In genomic region chr6:149494809-149495208, GRCh38 we compare ENCODE assay signal across 7 cellular contexts.
DNase-seq lines count a peak whose midpoint lies in the region; ATAC-seq lines count a peak whose summit lies in the region.

No MANE protein-coding gene starts in this region.

- DNase-seq in activated T-helper 9 cell treated with anti-CD3 and anti-CD28 coated beads, Interleukin-2, amount 50 U/mL, for 16 hours (ENCODE audit: low read depth) = peak; percentile 44
- DNase-seq in iris pigment epithelial cell (ENCODE audit: low read depth) = peak; percentile 46

- ATAC-seq in GM18520 (IDR thresholded peaks at IDR 0.05; ENCODE audit: unreplicated experiment) (peak; percentile 77), GM21423 (IDR thresholded peaks at IDR 0.05; ENCODE audit: unreplicated experiment) (peak; percentile 63), HG02943 (IDR thresholded peaks at IDR 0.05; ENCODE audit: low read depth, unreplicated experiment) (peak; percentile 64), HG03558 (IDR thresholded peaks at IDR 0.05; ENCODE audit: extremely low read depth, unreplicated experiment) (peak; percentile 74)
- ATAC-seq in activated CD4-positive, CD25-positive, alpha-beta regulatory T cell treated with anti-CD3 and anti-CD28 coated beads, Interleukin-2, amount 50 U/mL, for 24 hours = peak; percentile 86 to 87

Comparison
In these comparisons a context has a peak if more than half of its experiments do, and no peak if none do; other contexts are left out.
1. Peak in every context shown above with its lines: DNase-seq and ATAC-seq.